9 cellular contexts compared by ENCODE assay signal in genomic region chr12:92108651-92109050, GRCh38. TPM values are rescaled to one million over a fixed set of nuclear protein-coding genes. Genes with fewer than 3 reads are reported as not detected.
DNase-seq lines count a peak whose midpoint lies in the region; ATAC-seq and TF ChIP-seq lines count a peak whose summit lies in the region.
"Had no signal": no experiment of that assay in that cellular context is flagged by ENCODE, and none has a peak within 500 bp of the region (broad histone marks: within the 10 kb centered on the region; RNA-seq: fewer than 3 reads in every experiment).

No MANE protein-coding gene starts in this region.

- H2BK15ac ChIP-seq in mesenchymal stem cell (ENCODE audit: low read depth, poor library complexity, severe bottlenecking), result no peak overlapping the region

- H3K36me3 ChIP-seq in mesenchymal stem cell (ENCODE audit: control insufficient read depth in 1 of 2, insufficient read depth in 2 of 2, low read depth in 1 of 2, low read length in 2 of 2), result no peaks in the 10 kb centered on the region

- peaks cover 66% of the 10 kb centered on the region for H3K4me1 Mint-ChIP-seq in CD14-positive monocyte
- peaks cover 67% of the 10 kb centered on the region for H3K4me1 Mint-ChIP-seq in activated naive CD8-positive, alpha-beta T cell treated with anti-CD3 and anti-CD28 coated beads, Interleukin-2, amount 10 ng/mL, durations not matched to agents 7 days and 5 days

- no peak overlapping the region for H3K18ac ChIP-seq in mesenchymal stem cell (ENCODE audit: low read depth in 1 of 2, low read length in 2 of 2)

- no peak overlapping the region for H2BK12ac ChIP-seq in mesenchymal stem cell (ENCODE audit: low read length in 2 of 2)

- H2BK120ac ChIP-seq in mesenchymal stem cell (ENCODE audit: low read depth, low read length), result no peak overlapping the region

- no peak overlapping the region for H3K9ac ChIP-seq in mesenchymal stem cell (ENCODE audit: low read length)

- H3K4ac ChIP-seq in mesenchymal stem cell (ENCODE audit: low read depth in 1 of 2, low read length in 2 of 2), result no peak overlapping the region

- peaks cover 0 to 1% (median 0%) of the 10 kb centered on the region in 7 donors for H3K9me3 Mint-ChIP-seq in CD14-positive monocyte
- no peaks in the 10 kb centered on the region for H3K9me3 Mint-ChIP-seq in activated naive CD8-positive, alpha-beta T cell treated with anti-CD3 and anti-CD28 coated beads, Interleukin-2, amount 10 ng/mL, durations not matched to agents 7 days and 5 days

- H3K27me3 ChIP-seq in mesenchymal stem cell (ENCODE audit: control insufficient read depth in 1 of 2, insufficient read depth in 1 of 2, low read length in 2 of 2), result no peaks in the 10 kb centered on the region

- no peak for TF ChIP-seq CTCF in CD14-positive monocyte (IDR thresholded peaks at IDR 0.05)

- ATAC-seq in activated naive CD8-positive, alpha-beta T cell treated with anti-CD3 and anti-CD28 coated beads, Interleukin-2, amount 10 ng/mL, durations not matched to agents 7 days and 5 days (ENCODE audit: low read depth), result no peak
- ATAC-seq in GM19023 (IDR thresholded peaks at IDR 0.05; ENCODE audit: unreplicated experiment) (no peak), GM21526 (IDR thresholded peaks at IDR 0.05; ENCODE audit: low FRiP score, unreplicated experiment) (no peak), HG03457 (IDR thresholded peaks at IDR 0.05; ENCODE audit: unreplicated experiment) (no peak)
- ATAC-seq: left colon had no signal

- intact Hi-C loops in CD14-positive monocyte (cut with micrococcal nuclease), result no loop called here

- no peak overlapping the region for H4K91ac ChIP-seq in mesenchymal stem cell (ENCODE audit: low read length)

- H3K4me2 ChIP-seq in mesenchymal stem cell (ENCODE audit: low read length, poor library complexity, severe bottlenecking), result no peak overlapping the region

- H3K4me3 ChIP-seq in mesenchymal stem cell (ENCODE audit: insufficient read depth in 1 of 2, low read depth in 1 of 2, low read length in 2 of 2), result no peak overlapping the region

- H3K27ac Mint-ChIP-seq in CD14-positive monocyte, result peak overlapping the region; percentile 36 to 91 (median 86)
- peak overlapping the region; percentile 46 for H3K27ac Mint-ChIP-seq in activated naive CD8-positive, alpha-beta T cell treated with anti-CD3 and anti-CD28 coated beads, Interleukin-2, amount 10 ng/mL, durations not matched to agents 7 days and 5 days

- H3K4me1 ChIP-seq in mesenchymal stem cell (ENCODE audit: control insufficient read depth, insufficient read depth, low read depth, low read length), result no peaks in the 10 kb centered on the region

- H2BK5ac ChIP-seq in mesenchymal stem cell (ENCODE audit: low read depth, low read length, poor library complexity, severe bottlenecking), result no peak overlapping the region

- WGBS in mesenchymal stem cell, result 37% methylated on average over 2 of the region's 3 CpGs

- H3K27ac ChIP-seq in mesenchymal stem cell (ENCODE audit: low read length, poor library complexity, severe bottlenecking), result no peak overlapping the region

- H2AK5ac ChIP-seq in mesenchymal stem cell (ENCODE audit: low read length, severe bottlenecking), result no peak overlapping the region

- H3K9me3 ChIP-seq in mesenchymal stem cell (ENCODE audit: control insufficient read depth, low read length), result no peaks in the 10 kb centered on the region

- peaks cover 13 to 16% of the 10 kb centered on the region in 2 donors for H3K36me3 Mint-ChIP-seq in CD14-positive monocyte
- H3K36me3 Mint-ChIP-seq in activated naive CD8-positive, alpha-beta T cell treated with anti-CD3 and anti-CD28 coated beads, Interleukin-2, amount 10 ng/mL, durations not matched to agents 7 days and 5 days, result peaks cover 4% of the 10 kb centered on the region

- no peak overlapping the region for H3K23ac ChIP-seq in mesenchymal stem cell (ENCODE audit: low read length in 2 of 2)

- no peaks in the 10 kb centered on the region for H3K27me3 Mint-ChIP-seq in CD14-positive monocyte (ENCODE audit: low read depth in 3 of 3)
- H3K27me3 Mint-ChIP-seq in activated naive CD8-positive, alpha-beta T cell treated with anti-CD3 and anti-CD28 coated beads, Interleukin-2, amount 10 ng/mL, durations not matched to agents 7 days and 5 days, result no peaks in the 10 kb centered on the region

- H2AFZ ChIP-seq in mesenchymal stem cell (ENCODE audit: low read depth, low read length), result no peak overlapping the region

- H3K4me3 Mint-ChIP-seq in CD14-positive monocyte, result peak overlapping the region; percentile 6 to 77
- H3K4me3 Mint-ChIP-seq in activated naive CD8-positive, alpha-beta T cell treated with anti-CD3 and anti-CD28 coated beads, Interleukin-2, amount 10 ng/mL, durations not matched to agents 7 days and 5 days, result peak overlapping the region; percentile 33

- DNase-seq in CD14-positive monocyte (ENCODE audit: low spot score) (peak; percentile 50), LHCN-M2 (ENCODE audit: low read depth) (peak; percentile 70), mesenchymal stem cell (peak; percentile 77), amniotic stem cell (lab: John Stamatoyannopoulos, UW) (no peak)
- DNase-seq in activated naive CD8-positive, alpha-beta T cell treated with anti-CD3 and anti-CD28 coated beads, Interleukin-2, amount 10 ng/mL, durations not matched to agents 7 days and 5 days, result no peak
- DNase-seq: left colon had no signal

- H4K8ac ChIP-seq in mesenchymal stem cell (ENCODE audit: low read length), result no peak overlapping the region

- POLR2A ChIA-PET in activated naive CD8-positive, alpha-beta T cell treated with anti-CD3 and anti-CD28 coated beads, Interleukin-2, amount 10 ng/mL, durations not matched to agents 7 days and 5 days (lab: Charles Lee), result no interaction called here

- no peaks in the 10 kb centered on the region for H3K79me1 ChIP-seq in mesenchymal stem cell (replicated peaks; ENCODE audit: low read length, poor library complexity, severe bottlenecking)

- no peak overlapping the region for H3K14ac ChIP-seq in mesenchymal stem cell (ENCODE audit: low read length in 2 of 2)

RNA-seq across cellular contexts. Expression of gene BTG1, which starts 37.0 kb away (rescaled TPM):
- 100 to 1,000 TPM; 189 to 192 TPM for polyA plus RNA-seq in CD14-positive monocyte
- 14.6 and 17.5 TPM in 2 replicates for total RNA-seq in LHCN-M2 (2014; rRNA removed)
- 16.9 TPM for polyA plus RNA-seq in LHCN-M2 (2012)
- 100 to 1,000 TPM; 249 to 255 TPM for total RNA-seq in activated naive CD8-positive, alpha-beta T cell treated with anti-CD3 and anti-CD28 coated beads, Interleukin-2, amount 10 ng/mL, durations not matched to agents 7 days and 5 days
- 51.7 TPM for polyA plus RNA-seq in mesenchymal stem cell (2013, experiment 1 of 2)
- polyA plus RNA-seq in mesenchymal stem cell (2013, experiment 2 of 2), result 55.6 TPM

Comparison
In these comparisons a context has a peak if more than half of its experiments do, and no peak if none do; other contexts are left out.
1. DNase-seq: peak in CD14-positive monocyte (single experiment), LHCN-M2 (single experiment) and mesenchymal stem cell (single experiment); none in activated naive CD8-positive, alpha-beta T cell treated with anti-CD3 and anti-CD28 coated beads, Interleukin-2, amount 10 ng/mL, durations not matched to agents 7 days and 5 days (single experiment) and amniotic stem cell (single experiment).
2. RNA of gene BTG1, which starts 37.0 kb away (total RNA-seq): 249 to 255 TPM in activated naive CD8-positive, alpha-beta T cell treated with anti-CD3 and anti-CD28 coated beads, Interleukin-2, amount 10 ng/mL, durations not matched to agents 7 days and 5 days; 14.6 to 17.5 TPM in LHCN-M2; every median in the first group is over 10 times any median in the second.